Comparison of ENCODE assay signal across 13 cellular contexts in genomic region chr18:10245517-10246175, GRCh38.
DNase-seq lines count a peak whose midpoint lies in the region; ATAC-seq and TF ChIP-seq lines count a peak whose summit lies in the region.
"Had no signal": no experiment of that assay in that cellular context is flagged by ENCODE, and none has a peak within 500 bp of the region (broad histone marks: within the 10 kb centered on the region; RNA-seq: fewer than 3 reads in every experiment).

No MANE protein-coding gene starts in this region.

- DNase-seq in NCI-H1436 (lab: John Stamatoyannopoulos, UW): peak; percentile 34
- peak; percentile 32 for DNase-seq in RPMI8226
- DNase-seq in left ventricle myocardium superior: peak; percentile 74
- no peak for DNase-seq in type B pancreatic cell (ENCODE audit: extremely low spot score, unreplicated experiment)
- DNase-seq in effector CD8-positive, alpha-beta T cell (lab: John Stamatoyannopoulos, UW): no peak
- DNase-seq in GOT3 (lab: John Stamatoyannopoulos, UW): no peak
- DNase-seq: HFFc6, MM.1S, NCI-H1105 treated with DMSO at 0.1 percent for 48 hours, NCI-H2081, NCI-H226, NCI-H69 had no signal

- TF ChIP-seq CTCF in type B pancreatic cell (conservative IDR thresholded peaks at IDR 0.05): no peak

- peak overlapping the region; percentile 3 for H3K4me3 Mint-ChIP-seq in type B pancreatic cell
- H3K4me3 Mint-ChIP-seq: HFFc6 had no signal

- no peaks in the 10 kb centered on the region for H3K27me3 Mint-ChIP-seq in type B pancreatic cell

- ATAC-seq in left ventricle myocardium superior (peak; percentile 67), HG03175 (IDR thresholded peaks at IDR 0.05; ENCODE audit: unreplicated experiment) (no peak)

- H3K4me1 Mint-ChIP-seq in type B pancreatic cell (ENCODE audit: unreplicated experiment): peaks cover 39% of the 10 kb centered on the region

- H3K36me3 Mint-ChIP-seq in type B pancreatic cell: no peaks in the 10 kb centered on the region

- H3K9me3 Mint-ChIP-seq in type B pancreatic cell: no peaks in the 10 kb centered on the region
- H3K9me3 Mint-ChIP-seq: HFFc6 had no signal

- no peak overlapping the region for H3K27ac Mint-ChIP-seq in type B pancreatic cell
- H3K27ac Mint-ChIP-seq: HFFc6 had no signal

- intact Hi-C loops in left ventricle myocardium superior (cut with micrococcal nuclease): no loop called here

Comparison
In these comparisons a context has a peak if more than half of its experiments do, and no peak if none do; other contexts are left out.
1. DNase-seq: peak in NCI-H1436 (single experiment), RPMI8226 (single experiment) and left ventricle myocardium superior (single experiment); none in type B pancreatic cell (single experiment), effector CD8-positive, alpha-beta T cell (single experiment) and GOT3 (single experiment).